ENCODE assay signal across 20 cellular contexts in the genomic region with DNA sequence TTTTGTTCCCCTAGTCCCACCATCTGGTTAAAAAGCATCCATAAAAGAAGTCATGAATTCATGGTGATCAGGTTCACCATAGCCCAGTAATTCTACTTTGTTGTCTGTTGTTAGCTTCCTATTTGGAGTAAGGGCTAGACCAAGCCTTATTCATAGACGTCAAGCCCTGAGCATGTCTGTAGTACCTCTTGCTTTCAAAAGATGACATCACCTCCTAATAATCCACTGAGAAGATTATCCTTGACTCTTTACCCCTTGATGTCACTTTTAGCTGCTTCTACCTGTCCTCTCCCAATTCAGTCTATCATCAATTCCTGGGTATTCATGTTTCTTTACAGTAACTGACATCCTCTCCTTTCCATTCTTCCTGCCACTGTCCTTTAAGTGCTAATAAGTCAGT.
"Had no signal": no experiment of that assay in that cellular context is flagged by ENCODE, and none has a peak within 500 bp of the region (broad histone marks: within the 10 kb centered on the region; RNA-seq: fewer than 3 reads in every experiment).

No MANE protein-coding gene starts in this region.

- H3K27me3 ChIP-seq: hepatocyte, neutrophil, ovary, upper lobe of left lung had no signal

- H3K9me3 ChIP-seq: neutrophil, ovary, prostate gland, upper lobe of left lung had no signal

- H3K4me1 ChIP-seq: prostate gland, upper lobe of left lung had no signal

- H3K27ac ChIP-seq: coronary artery, hepatocyte, neutrophil, ovary, prostate gland, upper lobe of left lung had no signal

- H3K36me3 ChIP-seq: neutrophil, ovary, prostate gland, upper lobe of left lung had no signal

- H3K4me2 ChIP-seq: hepatocyte had no signal

- DNase-seq: activated B cell treated with CpG ODN at 0.5 μM for 24 hours; activated CD4-positive, alpha-beta T cell treated with anti-CD3 and anti-CD28 coated beads for 36 hours; activated CD4-positive, alpha-beta T cell treated with anti-CD3 and anti-CD28 coated beads, Interleukin-2, amount 50 U/mL, for 4 hours; activated CD8-positive, alpha-beta memory T cell treated with anti-CD3 and anti-CD28 coated beads for 24 hours; activated CD8-positive, alpha-beta memory T cell treated with anti-CD3 and anti-CD28 coated beads, Interleukin-2, amount 50 U/mL, for 48 hours; activated naive CD4-positive, alpha-beta T cell; activated T-cell treated with anti-CD3 and anti-CD28 coated beads, Interleukin-2, amount 50 U/mL, for 4 hours; cerebellar nuclear complex; foreskin fibroblast; left ventricle myocardium superior; ovary; stimulated activated CD4-positive, alpha-beta T cell treated with anti-CD3 and anti-CD28 coated beads, Interleukin-4, amount 100 ng/mL, for 4 hours; stimulated activated naive CD8-positive, alpha-beta T cell treated with anti-CD3 and anti-CD28 coated beads, Interleukin-15, Interleukin-2, amounts not matched to agents 100 U/mL and 50 U/mL, for 24 hours; T1000; upper lobe of left lung had no signal

- H3K79me2 ChIP-seq: hepatocyte had no signal

- ATAC-seq: activated CD4-positive, alpha-beta T cell treated with anti-CD3 and anti-CD28 coated beads for 36 hours; activated T-cell treated with anti-CD3 and anti-CD28 coated beads, Interleukin-2, amount 50 U/mL, for 4 hours; left ventricle myocardium superior; natural killer cell treated with Interleukin-12 subunit alpha and Interleukin-12 subunit beta and Interleukin-15 and Interleukin-18, amount 100 ng/mL, for 72 hours; stimulated activated naive CD8-positive, alpha-beta T cell treated with anti-CD3 and anti-CD28 coated beads, Interleukin-15, Interleukin-2, amounts not matched to agents 100 U/mL and 50 U/mL, for 24 hours had no signal

- H3K4me3 ChIP-seq: coronary artery, hepatocyte, ovary, prostate gland, upper lobe of left lung had no signal

- H2AFZ ChIP-seq: hepatocyte had no signal
